8 cellular contexts compared by ENCODE assay signal in the genomic region with DNA sequence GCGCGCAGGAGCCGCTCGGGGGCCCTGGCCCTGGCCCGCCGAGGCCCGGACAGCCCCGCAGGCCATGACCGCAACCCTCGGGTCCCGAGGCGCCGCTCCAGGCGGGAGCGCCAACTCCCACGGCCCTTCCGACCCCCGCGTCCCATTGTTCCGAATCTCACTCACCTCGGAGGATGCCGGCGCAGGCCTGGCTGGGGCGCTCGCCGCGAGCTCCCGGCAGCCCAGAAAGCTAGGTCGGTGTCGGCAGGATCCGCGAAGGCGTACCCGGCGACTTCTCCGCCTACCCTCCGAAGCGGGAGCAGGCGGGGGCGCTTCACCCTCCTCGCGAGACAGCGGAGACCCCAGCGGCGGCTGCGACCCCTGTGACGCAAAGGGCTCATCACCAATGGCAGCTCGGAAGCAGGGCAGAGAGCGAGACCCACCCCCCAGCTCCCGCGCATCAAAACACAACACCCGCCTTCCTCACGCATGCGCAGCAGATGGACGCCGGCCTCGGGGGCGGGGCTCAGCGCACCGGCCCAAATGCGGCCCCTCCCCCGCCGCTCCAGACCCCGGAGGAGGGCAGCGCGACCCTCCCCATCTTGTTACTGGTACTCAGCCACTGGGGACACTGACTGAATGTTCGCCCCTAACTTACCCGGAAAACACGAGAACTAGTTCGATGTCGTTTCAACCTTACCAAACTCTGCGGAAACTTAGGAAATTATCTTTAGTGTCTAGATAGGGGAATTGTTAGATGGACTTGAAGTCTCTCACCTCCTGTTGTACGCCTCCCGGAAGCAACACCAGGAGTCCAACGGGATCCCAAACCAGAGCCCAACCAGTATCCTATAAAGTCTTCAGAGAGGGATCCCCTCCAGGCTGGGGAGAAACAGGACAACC. TPM values are rescaled to one million over a fixed set of nuclear protein-coding genes. Genes with fewer than 3 reads are reported as not detected.
A peak's percentile ranks its signal among the peaks of the same experiment; 100 is the strongest.
DNase-seq lines count a peak whose midpoint lies in the region; ATAC-seq and TF ChIP-seq lines count a peak whose summit lies in the region.

No MANE protein-coding gene starts in this region.

- H2AFZ ChIP-seq in GM23338 (peak overlapping the region; percentile 67; the same call in 1 of the 2 replicates), fibroblast of lung (ENCODE audit: low read length) (peak overlapping the region; percentile 41)

- H4K20me1 ChIP-seq in GM23338 (replicated peaks; ENCODE audit: insufficient read depth) (peaks cover 33% of the 10 kb centered on the region), fibroblast of lung (ENCODE audit: control insufficient read depth, extremely low read depth, insufficient read depth, low read length) (no peaks in the 10 kb centered on the region)

- peaks cover 18% of the 10 kb centered on the region for H3K4me1 Mint-ChIP-seq in GM23338
- peaks cover 13% of the 10 kb centered on the region for H3K4me1 Mint-ChIP-seq in activated T-helper 17 cell treated with anti-CD3 and anti-CD28 coated beads, Interleukin-2, amount 50 U/mL, for 72 hours
- peaks cover 21 to 68% (median 61%) of the 10 kb centered on the region in 4 donors for H3K4me1 Mint-ChIP-seq in naive thymus-derived CD8-positive, alpha-beta T cell

- peak overlapping the region; percentile 89 for H3K4me3 Mint-ChIP-seq in GM23338
- peak overlapping the region; percentile 99 for H3K4me3 Mint-ChIP-seq in activated T-helper 17 cell treated with anti-CD3 and anti-CD28 coated beads, Interleukin-2, amount 50 U/mL, for 72 hours
- H3K4me3 Mint-ChIP-seq in naive thymus-derived CD8-positive, alpha-beta T cell = peak overlapping the region; percentile 92 to 100 (median 98)

- DNase-seq in Daoy (ENCODE audit: low read depth) = peak; percentile 94
- DNase-seq in GM23338 (ENCODE audit: low spot score) = peak; percentile 98
- DNase-seq in Kasumi-1 (lab: John Stamatoyannopoulos, UW) = peak; percentile 92 to 94
- peak; percentile 90 for DNase-seq in RKO (ENCODE audit: low spot score)
- peak; percentile 89 to 94 for DNase-seq in fibroblast of lung (ENCODE audit: low read depth in 2 of 2)
- peak; percentile 93 to 99 (median 98) for DNase-seq in naive thymus-derived CD8-positive, alpha-beta T cell
- DNase-seq in stimulated activated naive CD4-positive, alpha-beta T cell (lab: John Stamatoyannopoulos, UW) = peak; percentile 93 to 98 (median 96)

- POLR2A ChIA-PET in naive thymus-derived CD8-positive, alpha-beta T cell (lab: Charles Lee) = interaction anchor here (0.6 to 4.7 kb wide), 9 partner anchors 9 to 739 kb away, joined by 3 to 57 read pairs (median 5); partner anchors contain the start of genes ACO1, DNAJA1, NDUFB6 and NFX1

- peaks cover 8% of the 10 kb centered on the region for H3K4me1 ChIP-seq in GM23338 (ENCODE audit: insufficient read depth)
- no peaks in the 10 kb centered on the region for H3K4me1 ChIP-seq in fibroblast of lung (ENCODE audit: control insufficient read depth, extremely low read depth, insufficient read depth, low read length)

- peaks cover 5% of the 10 kb centered on the region for H3F3A ChIP-seq in GM23338 (replicated peaks; ENCODE audit: low read depth)

- H3K79me2 ChIP-seq in GM23338 (replicated peaks; ENCODE audit: insufficient read depth) (peaks cover 59% of the 10 kb centered on the region), fibroblast of lung (ENCODE audit: control insufficient read depth, insufficient read depth, low read length) (peaks cover 54% of the 10 kb centered on the region)

- H3K4me2 ChIP-seq in GM23338 (peak overlapping the region; percentile 92), fibroblast of lung (ENCODE audit: extremely low read depth, insufficient read depth, low read length) (peak overlapping the region; percentile 90)

- no peaks in the 10 kb centered on the region; the same call in 2 of the 3 replicates for H3K9me3 Mint-ChIP-seq in GM23338
- H3K9me3 Mint-ChIP-seq in activated T-helper 17 cell treated with anti-CD3 and anti-CD28 coated beads, Interleukin-2, amount 50 U/mL, for 72 hours = no peaks in the 10 kb centered on the region
- no peaks in the 10 kb centered on the region for H3K9me3 Mint-ChIP-seq in naive thymus-derived CD8-positive, alpha-beta T cell

- H3K36me3 ChIP-seq in GM23338 (ENCODE audit: insufficient read depth) (no peaks in the 10 kb centered on the region), fibroblast of lung (ENCODE audit: control insufficient read depth, insufficient read depth, low read length) (no peaks in the 10 kb centered on the region)

- H3K9me2 ChIP-seq in GM23338 (ENCODE audit: insufficient read depth) = no peaks in the 10 kb centered on the region

- H3K27me3 ChIP-seq in GM23338 (ENCODE audit: insufficient read depth) (no peaks in the 10 kb centered on the region), fibroblast of lung (ENCODE audit: control insufficient read depth, insufficient read depth, low read length) (no peaks in the 10 kb centered on the region)

- H3K4me3 ChIP-seq in GM23338 (peak overlapping the region; percentile 91), fibroblast of lung (replicated peaks in 1 of 4; ENCODE audit: control extremely low read depth in 1 of 4, insufficient read depth in 1 of 4, low read depth in 3 of 4, low read length in 4 of 4) (peak overlapping the region; percentile 67 to 90 (median 76))

- peak; percentile 83 for ATAC-seq in GM23338
- peak; percentile 66 for ATAC-seq in activated T-helper 17 cell treated with anti-CD3 and anti-CD28 coated beads, Interleukin-2, amount 50 U/mL, for 72 hours (replicated peaks)
- peak; percentile 82 to 86 for ATAC-seq in naive thymus-derived CD8-positive, alpha-beta T cell

- H3K27ac ChIP-seq in GM23338 (ENCODE audit: low read depth) (peak overlapping the region; percentile 78), fibroblast of lung (ENCODE audit: insufficient read depth, low read length) (peak overlapping the region; percentile 98)

- H3K36me3 Mint-ChIP-seq in GM23338 (ENCODE audit: low read depth) = peaks cover 29% of the 10 kb centered on the region
- H3K36me3 Mint-ChIP-seq in activated T-helper 17 cell treated with anti-CD3 and anti-CD28 coated beads, Interleukin-2, amount 50 U/mL, for 72 hours (ENCODE audit: low read depth) = peaks cover 68% of the 10 kb centered on the region
- peaks cover 0 to 9% (median 0%) of the 10 kb centered on the region in 3 donors for H3K36me3 Mint-ChIP-seq in naive thymus-derived CD8-positive, alpha-beta T cell

- H3K9ac ChIP-seq in fibroblast of lung (ENCODE audit: insufficient read depth, low read length) = peak overlapping the region; percentile 97

- no peaks in the 10 kb centered on the region for H3K9me3 ChIP-seq in fibroblast of lung (ENCODE audit: control insufficient read depth, insufficient read depth, low read depth, low read length)

- peak overlapping the region; percentile 99 for H3K27ac Mint-ChIP-seq in GM23338
- peak overlapping the region; percentile 99 for H3K27ac Mint-ChIP-seq in activated T-helper 17 cell treated with anti-CD3 and anti-CD28 coated beads, Interleukin-2, amount 50 U/mL, for 72 hours
- H3K27ac Mint-ChIP-seq in naive thymus-derived CD8-positive, alpha-beta T cell = peak overlapping the region; percentile 95 to 100 (median 99)

- peaks cover 22% of the 10 kb centered on the region for H3K27me3 Mint-ChIP-seq in GM23338 (ENCODE audit: insufficient read depth, low read depth, poor library complexity)
- H3K27me3 Mint-ChIP-seq in activated T-helper 17 cell treated with anti-CD3 and anti-CD28 coated beads, Interleukin-2, amount 50 U/mL, for 72 hours = no peaks in the 10 kb centered on the region
- H3K27me3 Mint-ChIP-seq in naive thymus-derived CD8-positive, alpha-beta T cell = no peaks in the 10 kb centered on the region

- TF ChIP-seq CTCF in GM23338 (conservative IDR thresholded peaks at IDR 0.05; ENCODE audit: low read depth in 2 of 2) = peak in 1 of 2 experiments; percentile 14; a peak in 2 of 4 replicates
- TF ChIP-seq CTCF in fibroblast of lung (conservative IDR thresholded peaks at IDR 0.05 in 1 of 2, IDR thresholded peaks at IDR 0.05 in 1 of 2; ENCODE audit: low read depth in 1 of 2, low read length in 2 of 2) = no peak

RNA-seq across cellular contexts. Expression of gene SMIM27, which starts 1.3 kb away (rescaled TPM):
- 4.6 and 11.9 TPM in 2 replicates for total RNA-seq in Daoy (2014; rRNA removed; shearing (Covaris generic))
- total RNA-seq in GM23338 (2014; rRNA removed; shearing (Covaris generic)) = 0.39 and 3.4 TPM in 2 replicates
- polyA plus RNA-seq in GM23338 (2016; fragmentation: Nextera tagmentation; extraction: Ambion mirVana) (106 and 116 TPM in 2 replicates), fibroblast of lung (2.7 and 2.8 TPM in 2 replicates)
- total RNA-seq in activated T-helper 17 cell treated with anti-CD3 and anti-CD28 coated beads, Interleukin-2, amount 50 U/mL, for 72 hours = 10 to 100 TPM; 10.5 to 11.8 TPM
- total RNA-seq in fibroblast of lung = 2.3 and 8.3 TPM in 2 replicates
- 21.5 and 25.1 TPM in 2 replicates for polyA plus RNA-seq in fibroblast of lung (2012)
- 6.0 and 15.2 TPM in 2 replicates for polyA minus RNA-seq in fibroblast of lung (ENCODE audit: low replicate concordance)
- total RNA-seq in naive thymus-derived CD8-positive, alpha-beta T cell = 10 to 100 TPM; 37.0 to 37.8 TPM
- polyA plus RNA-seq in naive thymus-derived CD8-positive, alpha-beta T cell = 100 to 1,000 TPM; 103 to 116 (median 110) TPM

RNA-seq across cellular contexts. Expression of gene TOPORS, which starts 1.5 kb away (rescaled TPM):
- 29.9 and 31.2 TPM in 2 replicates for total RNA-seq in Daoy (2014; rRNA removed; shearing (Covaris generic))
- 35.9 and 43.3 TPM in 2 replicates for total RNA-seq in GM23338 (2014; rRNA removed; shearing (Covaris generic))
- polyA plus RNA-seq in GM23338 (2016; fragmentation: Nextera tagmentation; extraction: Ambion mirVana) = 26.5 and 31.8 TPM in 2 replicates
- 10 to 100 TPM; 12.9 to 16.4 TPM for total RNA-seq in activated T-helper 17 cell treated with anti-CD3 and anti-CD28 coated beads, Interleukin-2, amount 50 U/mL, for 72 hours
- 32.0 and 33.1 TPM in 2 replicates for total RNA-seq in fibroblast of lung
- 17.9 and 20.2 TPM in 2 replicates for polyA plus RNA-seq in fibroblast of lung
- 10.7 and 11.3 TPM in 2 replicates for polyA plus RNA-seq in fibroblast of lung (2012)
- polyA minus RNA-seq in fibroblast of lung (ENCODE audit: low replicate concordance) = 4.4 and 7.3 TPM in 2 replicates
- total RNA-seq in naive thymus-derived CD8-positive, alpha-beta T cell = 10 to 100 TPM; 21.9 to 24.2 TPM
- polyA plus RNA-seq in naive thymus-derived CD8-positive, alpha-beta T cell = 10 to 100 TPM; 22.8 to 26.0 (median 23.5) TPM

RNA-seq across cellular contexts. Expression of gene NDUFB6, which starts 22.1 kb away (rescaled TPM):
- total RNA-seq in Daoy (2014; rRNA removed; shearing (Covaris generic)) = 185 and 206 TPM in 2 replicates
- total RNA-seq in GM23338 (2014; rRNA removed; shearing (Covaris generic)) = 53.8 and 56.5 TPM in 2 replicates
- polyA plus RNA-seq in GM23338 (2016; fragmentation: Nextera tagmentation; extraction: Ambion mirVana) = 226 and 231 TPM in 2 replicates
- total RNA-seq in activated T-helper 17 cell treated with anti-CD3 and anti-CD28 coated beads, Interleukin-2, amount 50 U/mL, for 72 hours = 10 to 100 TPM; 39.7 to 50.5 TPM
- 21.8 and 35.5 TPM in 2 replicates for total RNA-seq in fibroblast of lung
- 60.9 and 82.2 TPM in 2 replicates for polyA plus RNA-seq in fibroblast of lung
- polyA plus RNA-seq in fibroblast of lung (2012) = 79.7 and 87.3 TPM in 2 replicates
- polyA minus RNA-seq in fibroblast of lung (ENCODE audit: low replicate concordance) = 4.4 and 5.6 TPM in 2 replicates
- total RNA-seq in naive thymus-derived CD8-positive, alpha-beta T cell = 10 to 100 TPM; 22.5 to 23.0 TPM
- polyA plus RNA-seq in naive thymus-derived CD8-positive, alpha-beta T cell = 10 to 100 TPM; 70.0 to 92.7 (median 91.3) TPM

RNA-seq across cellular contexts. Expression of gene RIGI, which starts 24.9 kb away (rescaled TPM):
- total RNA-seq in Daoy (2014; rRNA removed; shearing (Covaris generic)) = 23.5 and 24.6 TPM in 2 replicates
- 12.9 and 14.2 TPM in 2 replicates for total RNA-seq in GM23338 (2014; rRNA removed; shearing (Covaris generic))
- polyA plus RNA-seq in GM23338 (2016; fragmentation: Nextera tagmentation; extraction: Ambion mirVana) = 10.9 and 14.7 TPM in 2 replicates
- 1 to 10 TPM; 4.8 to 6.8 TPM for total RNA-seq in activated T-helper 17 cell treated with anti-CD3 and anti-CD28 coated beads, Interleukin-2, amount 50 U/mL, for 72 hours
- 10.3 and 13.2 TPM in 2 replicates for total RNA-seq in fibroblast of lung
- 6.7 and 8.8 TPM in 2 replicates for polyA plus RNA-seq in fibroblast of lung
- 5.4 and 6.0 TPM in 2 replicates for polyA plus RNA-seq in fibroblast of lung (2012)
- 0.47 TPM in 1 of 2 replicates, not detected in the other for polyA minus RNA-seq in fibroblast of lung (ENCODE audit: low replicate concordance)
- 10 to 100 TPM; 20.9 to 22.6 TPM for total RNA-seq in naive thymus-derived CD8-positive, alpha-beta T cell
- polyA plus RNA-seq in naive thymus-derived CD8-positive, alpha-beta T cell = 10 to 100 TPM; 12.7 to 14.4 (median 14.1) TPM

Comparison
In these comparisons a context has a peak if more than half of its experiments do, and no peak if none do; other contexts are left out.
1. Peak in every context shown above with its lines: DNase-seq, ATAC-seq, H3K4me3 ChIP-seq and H3K27ac ChIP-seq.